Comparison of ENCODE assay signal across 11 cellular contexts in genomic region chr13:61954092-61954491, GRCh38.
DNase-seq lines count a peak whose midpoint lies in the region; ATAC-seq, FAIRE-seq and TF ChIP-seq lines count a peak whose summit lies in the region.
"Had no signal": no experiment of that assay in that cellular context is flagged by ENCODE, and none has a peak within 500 bp of the region (broad histone marks: within the 10 kb centered on the region; RNA-seq: fewer than 3 reads in every experiment).

No MANE protein-coding gene starts in this region.

- WGBS in small intestine, 3 donors, result 9 to 17% (median 12%) methylated on average over 3 of the region's 3 CpGs

- peak; percentile 60 for TF ChIP-seq CTCF in epithelial cell of proximal tubule (conservative IDR thresholded peaks at IDR 0.05; ENCODE audit: low read depth, low read length)

- no peaks in the 10 kb centered on the region for H3K27me3 ChIP-seq in small intestine (ENCODE audit: control insufficient read depth in 2 of 2, insufficient read depth in 2 of 2, low read length in 2 of 2)
- H3K27me3 ChIP-seq: BLaER1 treated with 17β-estradiol and CSF1 and Interleukin-3, amounts not matched to agents 10 nM and 100 nM had no signal

- no peak for FAIRE-seq in small intestine (lab: Jason Lieb, UNC)
- FAIRE-seq: keratinocyte had no signal

- DNase-seq in SIG-M5 treated with dmso at 0.1 percent for 504 hours (lab: John Stamatoyannopoulos, UW; ENCODE audit: unreplicated experiment), result peak; percentile 65
- DNase-seq in SIG-M5 (lab: John Stamatoyannopoulos, UW), result no peak
- DNase-seq in NOMO-1 treated with dmso at 0.1 percent for 144 hours (lab: John Stamatoyannopoulos, UW; ENCODE audit: unreplicated experiment), result peak; percentile 33
- DNase-seq in epithelial cell of proximal tubule (ENCODE audit: low read depth), result no peak
- peak; percentile 35 for DNase-seq in small intestine
- DNase-seq in NK-92 (lab: John Stamatoyannopoulos, UW; ENCODE audit: unreplicated experiment), result no peak

- no peaks in the 10 kb centered on the region for H3K36me3 ChIP-seq in small intestine (ENCODE audit: control insufficient read depth in 2 of 2, insufficient read depth in 2 of 2, low read length in 2 of 2)
- H3K36me3 ChIP-seq: BLaER1 treated with 17β-estradiol and CSF1 and Interleukin-3, amounts not matched to agents 10 nM and 100 nM had no signal

- no peak for ATAC-seq in GM18867 (IDR thresholded peaks at IDR 0.05; ENCODE audit: unreplicated experiment)
- ATAC-seq in GM21390 (IDR thresholded peaks at IDR 0.05; ENCODE audit: unreplicated experiment), result no peak
- ATAC-seq: stimulated activated effector memory CD8-positive, alpha-beta T cell treated with anti-CD3 and anti-CD28 coated beads, Interleukin-12 subunit alpha, Interleukin-12 subunit beta, amount 100 ng/mL, for 72 hours had no signal

- H3K9me3 ChIP-seq in small intestine (ENCODE audit: control insufficient read depth, low read depth), result no peaks in the 10 kb centered on the region
- H3K9me3 ChIP-seq: BLaER1 treated with 17β-estradiol and CSF1 and Interleukin-3, amounts not matched to agents 10 nM and 100 nM had no signal

- H3K4me3 ChIP-seq in epithelial cell of proximal tubule (ENCODE audit: low read depth, low read length), result no peak overlapping the region
- H3K4me3 ChIP-seq in small intestine (ENCODE audit: low read depth in 1 of 2, low read length in 2 of 2), result no peak overlapping the region
- H3K4me3 ChIP-seq: BLaER1 treated with 17β-estradiol and CSF1 and Interleukin-3, amounts not matched to agents 10 nM and 100 nM had no signal

- no peaks in the 10 kb centered on the region for H3K4me1 ChIP-seq in small intestine (ENCODE audit: control insufficient read depth in 2 of 2, insufficient read depth in 1 of 2, low read depth in 1 of 2, low read length in 1 of 2)
- H3K4me1 ChIP-seq: BLaER1 treated with 17β-estradiol and CSF1 and Interleukin-3, amounts not matched to agents 10 nM and 100 nM had no signal

- H3K27ac ChIP-seq in small intestine (ENCODE audit: low read depth in 1 of 2, low read length in 1 of 2), result no peak overlapping the region
- H3K27ac ChIP-seq: BLaER1 treated with 17β-estradiol and CSF1 and Interleukin-3, amounts not matched to agents 10 nM and 100 nM had no signal

Comparison
In these comparisons a context has a peak if more than half of its experiments do, and no peak if none do; other contexts are left out.
1. DNase-seq: peak in SIG-M5 treated with dmso at 0.1 percent for 504 hours (single experiment), NOMO-1 treated with dmso at 0.1 percent for 144 hours (single experiment) and small intestine (single experiment); none in SIG-M5 (single experiment), epithelial cell of proximal tubule (single experiment) and NK-92 (single experiment).